In the genomic region with DNA sequence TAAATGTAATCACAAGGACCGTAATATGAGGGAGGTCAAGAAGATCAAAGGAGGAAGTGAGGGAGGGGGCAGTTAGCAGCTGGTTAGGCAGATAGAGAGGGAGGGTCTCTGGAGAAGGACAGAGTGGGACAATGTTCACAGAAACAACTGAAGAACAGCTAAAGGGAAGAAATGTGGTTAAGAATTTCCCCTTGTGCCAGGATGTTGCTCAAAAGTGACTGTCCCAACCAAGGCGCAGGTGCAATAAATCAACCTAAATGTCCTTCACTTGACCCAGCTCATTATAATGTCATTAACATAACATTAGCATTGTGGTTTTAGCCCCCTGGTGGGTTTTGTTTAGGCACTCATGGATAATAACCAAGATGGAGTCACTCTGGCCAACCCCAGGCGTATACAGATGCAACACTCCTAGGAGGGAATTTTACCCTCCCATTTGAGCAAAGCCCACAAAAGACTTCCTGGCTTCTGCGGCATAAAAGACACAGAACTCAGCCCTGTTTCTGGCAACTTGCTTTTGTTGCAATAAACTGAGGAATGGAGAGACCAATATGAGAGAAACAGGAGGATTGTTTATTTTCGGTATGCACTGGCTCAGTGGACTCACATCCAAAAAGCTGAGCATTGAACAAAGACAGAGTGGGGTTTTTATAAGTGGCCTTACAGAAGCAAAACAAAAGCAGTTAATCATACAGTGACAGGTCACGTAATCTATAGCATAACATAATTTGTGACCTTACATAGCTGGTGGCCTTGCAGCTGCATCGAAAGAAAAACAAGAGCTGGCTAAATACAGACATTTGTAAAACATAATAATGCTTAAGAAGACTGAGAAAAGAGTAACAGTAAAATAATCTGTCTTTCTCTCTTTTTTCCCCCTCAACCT, we compare ENCODE assay signal across 1 cellular context.
TF ChIP-seq lines count a peak whose summit lies in the region.

No MANE protein-coding gene starts in this region.

TF ChIP-seq in GM12878, 131 proteins besides CTCF, POLR2A, EP300 and RAD21 (continued from another document):
- TF ChIP-seq, protein P1, sequence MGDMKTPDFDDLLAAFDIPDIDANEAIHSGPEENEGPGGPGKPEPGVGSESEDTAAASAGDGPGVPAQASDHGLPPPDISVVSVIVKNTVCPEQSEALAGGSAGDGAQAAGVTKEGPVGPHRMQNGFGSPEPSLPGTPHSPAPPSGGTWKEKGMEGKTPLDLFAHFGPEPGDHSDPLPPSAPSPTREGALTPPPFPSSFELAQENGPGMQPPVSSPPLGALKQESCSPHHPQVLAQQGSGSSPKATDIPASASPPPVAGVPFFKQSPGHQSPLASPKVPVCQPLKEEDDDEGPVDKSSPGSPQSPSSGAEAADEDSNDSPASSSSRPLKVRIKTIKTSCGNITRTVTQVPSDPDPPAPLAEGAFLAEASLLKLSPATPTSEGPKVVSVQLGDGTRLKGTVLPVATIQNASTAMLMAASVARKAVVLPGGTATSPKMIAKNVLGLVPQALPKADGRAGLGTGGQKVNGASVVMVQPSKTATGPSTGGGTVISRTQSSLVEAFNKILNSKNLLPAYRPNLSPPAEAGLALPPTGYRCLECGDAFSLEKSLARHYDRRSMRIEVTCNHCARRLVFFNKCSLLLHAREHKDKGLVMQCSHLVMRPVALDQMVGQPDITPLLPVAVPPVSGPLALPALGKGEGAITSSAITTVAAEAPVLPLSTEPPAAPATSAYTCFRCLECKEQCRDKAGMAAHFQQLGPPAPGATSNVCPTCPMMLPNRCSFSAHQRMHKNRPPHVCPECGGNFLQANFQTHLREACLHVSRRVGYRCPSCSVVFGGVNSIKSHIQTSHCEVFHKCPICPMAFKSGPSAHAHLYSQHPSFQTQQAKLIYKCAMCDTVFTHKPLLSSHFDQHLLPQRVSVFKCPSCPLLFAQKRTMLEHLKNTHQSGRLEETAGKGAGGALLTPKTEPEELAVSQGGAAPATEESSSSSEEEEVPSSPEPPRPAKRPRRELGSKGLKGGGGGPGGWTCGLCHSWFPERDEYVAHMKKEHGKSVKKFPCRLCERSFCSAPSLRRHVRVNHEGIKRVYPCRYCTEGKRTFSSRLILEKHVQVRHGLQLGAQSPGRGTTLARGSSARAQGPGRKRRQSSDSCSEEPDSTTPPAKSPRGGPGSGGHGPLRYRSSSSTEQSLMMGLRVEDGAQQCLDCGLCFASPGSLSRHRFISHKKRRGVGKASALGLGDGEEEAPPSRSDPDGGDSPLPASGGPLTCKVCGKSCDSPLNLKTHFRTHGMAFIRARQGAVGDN (IDR thresholded peaks at IDR 0.05): peak; percentile 84; the same call in 1 of the 2 replicates
- no peak for TF ChIP-seq FOS (IDR thresholded peaks at IDR 0.05; ENCODE audit: borderline replicate concordance, extremely low read depth, insufficient read length)
- no peak for TF ChIP-seq IKZF2 (IDR thresholded peaks at IDR 0.05)
- no peak for TF ChIP-seq CHD2 (IDR thresholded peaks at IDR 0.05; ENCODE audit: borderline replicate concordance, low read depth, low read length)
- TF ChIP-seq RUNX3 (IDR thresholded peaks at IDR 0.05; ENCODE audit: low read length): peak; percentile 66; the same call in 1 of the 2 replicates
- TF ChIP-seq, protein P2, sequence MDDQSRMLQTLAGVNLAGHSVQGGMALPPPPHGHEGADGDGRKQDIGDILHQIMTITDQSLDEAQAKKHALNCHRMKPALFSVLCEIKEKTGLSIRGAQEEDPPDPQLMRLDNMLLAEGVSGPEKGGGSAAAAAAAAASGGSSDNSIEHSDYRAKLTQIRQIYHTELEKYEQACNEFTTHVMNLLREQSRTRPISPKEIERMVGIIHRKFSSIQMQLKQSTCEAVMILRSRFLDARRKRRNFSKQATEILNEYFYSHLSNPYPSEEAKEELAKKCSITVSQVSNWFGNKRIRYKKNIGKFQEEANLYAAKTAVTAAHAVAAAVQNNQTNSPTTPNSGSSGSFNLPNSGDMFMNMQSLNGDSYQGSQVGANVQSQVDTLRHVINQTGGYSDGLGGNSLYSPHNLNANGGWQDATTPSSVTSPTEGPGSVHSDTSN (IDR thresholded peaks at IDR 0.05; ENCODE audit: insufficient replicate concordance, low read depth, low read length): peak; percentile 40
- no peak for TF ChIP-seq SUZ12 (IDR thresholded peaks at IDR 0.05; ENCODE audit: unreplicated experiment)
- no peak for TF ChIP-seq SMAD1 (IDR thresholded peaks at IDR 0.05; ENCODE audit: low read depth, partially characterized antibody)
- no peak for TF ChIP-seq SMAD5 (IDR thresholded peaks at IDR 0.05; ENCODE audit: low read depth)
